In genomic region chr22:25141994-25142620, GRCh38 we compare ENCODE assay signal across 30 cellular contexts. TPM values are rescaled to one million over a fixed set of nuclear protein-coding genes. Genes with fewer than 3 reads are reported as not detected.
A peak's percentile ranks its signal among the peaks of the same experiment; 100 is the strongest.
DNase-seq lines count a peak whose midpoint lies in the region; ATAC-seq, FAIRE-seq and TF ChIP-seq lines count a peak whose summit lies in the region.
"Had no signal": no experiment of that assay in that cellular context is flagged by ENCODE, and none has a peak within 500 bp of the region (broad histone marks: within the 10 kb centered on the region; RNA-seq: fewer than 3 reads in every experiment).

No MANE protein-coding gene starts in this region.

- H3K9me3 Mint-ChIP-seq in endodermal cell, result peaks cover 2% of the 10 kb centered on the region
- H3K9me3 Mint-ChIP-seq in activated CD8-positive, alpha-beta memory T cell treated with anti-CD3 and anti-CD28 coated beads, Interleukin-2, amount 10 ng/mL, durations not matched to agents 7 days and 5 days (ENCODE audit: low read depth), result no peaks in the 10 kb centered on the region

- FAIRE-seq in GM12891 (lab: Jason Lieb, UNC), result no peak
- FAIRE-seq: HTR-8/SVneo had no signal

- H3K27me3 ChIP-seq in endodermal cell (ENCODE audit: control insufficient read depth, insufficient read depth, low read length, poor library complexity, severe bottlenecking) (no peaks in the 10 kb centered on the region), sigmoid colon (no peaks in the 10 kb centered on the region)
- H3K27me3 ChIP-seq: ascending aorta, foreskin keratinocyte, spleen, thyroid gland had no signal

- ATAC-seq in activated CD8-positive, alpha-beta memory T cell treated with anti-CD3 and anti-CD28 coated beads, Interleukin-2, amount 10 ng/mL, durations not matched to agents 7 days and 5 days, result no peak
- ATAC-seq: activated naive CD4-positive, alpha-beta T cell treated with anti-CD3 and anti-CD28 coated beads, Interleukin-2, amount 50 U/mL, for 72 hours; foreskin keratinocyte had no signal

- DNase-seq in NCI-H1092 (lab: John Stamatoyannopoulos, UW) (peak; percentile 22), NCI-H1092 treated with DMSO at 0.1 percent for 48 hours (lab: John Stamatoyannopoulos, UW) (no peak), NCI-H2227 (lab: John Stamatoyannopoulos, UW; ENCODE audit: unreplicated experiment) (peak; percentile 75), endodermal cell (no peak), sigmoid colon (peak; percentile 26), GM12891 (ENCODE audit: insufficient read length, low spot score) (no peak), NCI-H1694 treated with DMSO at 0.1 percent for 48 hours (lab: John Stamatoyannopoulos, UW) (no peak)
- no peak for DNase-seq in activated CD8-positive, alpha-beta memory T cell treated with anti-CD3 and anti-CD28 coated beads, Interleukin-2, amount 10 ng/mL, durations not matched to agents 7 days and 5 days
- DNase-seq: 8988T; activated CD4-positive, alpha-beta T cell treated with anti-CD3 and anti-CD28 coated beads for 48 hours; AML-193; foreskin keratinocyte; HFFc6; hippocampal formation; islet precursor cell; Kasumi-1; NCI-H2107; NCI-H774; nucleus accumbens; SIG-M5; spleen; stimulated activated CD4-positive, alpha-beta T cell treated with anti-CD3 and anti-CD28 coated beads, Interleukin-4, amount 100 ng/mL, for 1 hour; stimulated activated naive CD4-positive, alpha-beta T cell treated with Interleukin-2 at 50 U/mL for 16 hours; thyroid gland had no signal

- no peak for TF ChIP-seq CTCF in endodermal cell (conservative IDR thresholded peaks at IDR 0.05)
- no peak for TF ChIP-seq CTCF in sigmoid colon (IDR thresholded peaks at IDR 0.05)

- WGBS in endodermal cell (ENCODE audit: insufficient coverage in 1 of 2, insufficient read length in 1 of 2), 2 experiments, result 84% methylated on average over 8 to 9 of the region's 9 CpGs
- WGBS in sigmoid colon, 2 donors, result 89 to 90% methylated on average over 9 of the region's 9 CpGs

- no peak overlapping the region for H3K4me3 Mint-ChIP-seq in endodermal cell
- H3K4me3 Mint-ChIP-seq in activated CD8-positive, alpha-beta memory T cell treated with anti-CD3 and anti-CD28 coated beads, Interleukin-2, amount 10 ng/mL, durations not matched to agents 7 days and 5 days, result no peak overlapping the region
- H3K4me3 Mint-ChIP-seq: HFFc6; T-helper 1 cell treated with Interleukin-12 subunit alpha and Interleukin-12 subunit beta and Interleukin-4 antibody, amounts not matched to agents 30 μg/mL and 1 μg/mL, for 36 hours had no signal

- no peak overlapping the region for H3K27ac Mint-ChIP-seq in endodermal cell
- H3K27ac Mint-ChIP-seq in activated CD8-positive, alpha-beta memory T cell treated with anti-CD3 and anti-CD28 coated beads, Interleukin-2, amount 10 ng/mL, durations not matched to agents 7 days and 5 days, result no peak overlapping the region
- H3K27ac Mint-ChIP-seq: activated naive CD4-positive, alpha-beta T cell treated with anti-CD3 and anti-CD28 coated beads, Interleukin-2, amount 50 U/mL, for 72 hours; HFFc6; T-helper 1 cell treated with Interleukin-12 subunit alpha and Interleukin-12 subunit beta and Interleukin-4 antibody, amounts not matched to agents 30 μg/mL and 1 μg/mL, for 36 hours had no signal

- TF ChIP-seq POLR2A in sigmoid colon (IDR thresholded peaks at IDR 0.05) (no peak), GM12891 (IDR thresholded peaks at IDR 0.05; ENCODE audit: low read depth, low read length) (no peak)

- no peak overlapping the region for H3K9ac ChIP-seq in endodermal cell (ENCODE audit: extremely low read depth, low read length, poor library complexity, severe bottlenecking)

- H3K4me1 ChIP-seq in endodermal cell (ENCODE audit: control insufficient read depth, insufficient read depth, low read length), result peaks cover 4% of the 10 kb centered on the region
- H3K4me1 ChIP-seq in sigmoid colon, result peaks cover 0 to 16% (median 6%) of the 10 kb centered on the region in 4 donors
- H3K4me1 ChIP-seq: foreskin keratinocyte had no signal

- peak overlapping the region; percentile 24 for H3K27ac ChIP-seq in endodermal cell (ENCODE audit: low read depth, low read length)
- H3K27ac ChIP-seq in sigmoid colon, result no peak overlapping the region
- H3K27ac ChIP-seq: foreskin keratinocyte, spleen had no signal

- intact Hi-C loops in sigmoid colon (cut with DNase I), result no loop called here

- TF ChIP-seq EP300 in sigmoid colon (IDR thresholded peaks at IDR 0.05), result no peak

- H3K4me3 ChIP-seq in endodermal cell (ENCODE audit: low read length) (no peak overlapping the region), sigmoid colon (no peak overlapping the region)
- H3K4me3 ChIP-seq: ascending aorta, spleen, thyroid gland had no signal

- H3K9me3 ChIP-seq in endodermal cell (ENCODE audit: control insufficient read depth, low read length) (peaks cover 12% of the 10 kb centered on the region), sigmoid colon (no peaks in the 10 kb centered on the region)
- H3K9me3 ChIP-seq: ascending aorta, spleen, thyroid gland had no signal

- peaks cover 26% of the 10 kb centered on the region for H3K36me3 ChIP-seq in endodermal cell (ENCODE audit: control insufficient read depth, insufficient read depth, low read length)
- no peaks in the 10 kb centered on the region for H3K36me3 ChIP-seq in sigmoid colon
- H3K36me3 ChIP-seq: ascending aorta, spleen, thyroid gland had no signal

- CTCF ChIA-PET in activated CD8-positive, alpha-beta memory T cell treated with anti-CD3 and anti-CD28 coated beads, Interleukin-2, amount 10 ng/mL, durations not matched to agents 7 days and 5 days (lab: Charles Lee), result no interaction called here

- no peaks in the 10 kb centered on the region for H3K27me3 Mint-ChIP-seq in endodermal cell (ENCODE audit: insufficient read depth)
- no peaks in the 10 kb centered on the region for H3K27me3 Mint-ChIP-seq in activated CD8-positive, alpha-beta memory T cell treated with anti-CD3 and anti-CD28 coated beads, Interleukin-2, amount 10 ng/mL, durations not matched to agents 7 days and 5 days

- H3K36me3 Mint-ChIP-seq in endodermal cell (ENCODE audit: low read depth), result peaks cover 19% of the 10 kb centered on the region
- peaks cover 12% of the 10 kb centered on the region for H3K36me3 Mint-ChIP-seq in activated CD8-positive, alpha-beta memory T cell treated with anti-CD3 and anti-CD28 coated beads, Interleukin-2, amount 10 ng/mL, durations not matched to agents 7 days and 5 days

- peaks cover 15% of the 10 kb centered on the region for H3K4me1 Mint-ChIP-seq in endodermal cell
- H3K4me1 Mint-ChIP-seq in activated CD8-positive, alpha-beta memory T cell treated with anti-CD3 and anti-CD28 coated beads, Interleukin-2, amount 10 ng/mL, durations not matched to agents 7 days and 5 days, result no peaks in the 10 kb centered on the region

TF ChIP-seq in GM12891, 5 proteins besides CTCF, POLR2A, EP300 and RAD21:
- no peak for TF ChIP-seq POU2F2 (IDR thresholded peaks at IDR 0.05; ENCODE audit: low read depth, low read length)
- TF ChIP-seq POLR2AphosphoS5 (IDR thresholded peaks at IDR 0.05; ENCODE audit: low read depth, low read length), result no peak
- TF ChIP-seq TAF1 (IDR thresholded peaks at IDR 0.05; ENCODE audit: low read depth, low read length), result no peak
- TF ChIP-seq PAX5 (IDR thresholded peaks at IDR 0.05; ENCODE audit: insufficient read depth, low read length, severe bottlenecking), result no peak
- no peak for TF ChIP-seq SPI1 (IDR thresholded peaks at IDR 0.05; ENCODE audit: low read depth, low read length)

RNA-seq across cellular contexts. Expression of gene CRYBB3, which starts 57.6 kb away (rescaled TPM):
- under 1 TPM in 1 of 2 donors, not detected in 1; 0.97 TPM for total RNA-seq in endodermal cell
- polyA plus RNA-seq in endodermal cell (2013, experiment 1 of 2), result not detected
- not detected for polyA plus RNA-seq in endodermal cell (2013, experiment 2 of 2)
- not detected for total RNA-seq in sigmoid colon
- 1 to 10 TPM in 1 of 3 donors, under 1 TPM in 1, not detected in 1; 0.67 to 1.4 TPM for polyA plus RNA-seq in sigmoid colon
- not detected for polyA plus RNA-seq in GM12891 (2012; ENCODE audit: low read depth, missing spikeins)
- under 1 TPM in 1 of 2 experiments, not detected in 1; 0.52 TPM for total RNA-seq in activated CD8-positive, alpha-beta memory T cell treated with anti-CD3 and anti-CD28 coated beads, Interleukin-2, amount 10 ng/mL, durations not matched to agents 7 days and 5 days
- total RNA-seq: ascending aorta, cerebellum, foreskin keratinocyte, HFFc6, pulmonary artery endothelial cell, spleen, thyroid gland had no signal

Comparison
In these comparisons a context has a peak if more than half of its experiments do, and no peak if none do; other contexts are left out.
1. DNase-seq: peak in NCI-H1092 (single experiment), NCI-H2227 (single experiment) and sigmoid colon (single experiment); none in NCI-H1092 treated with DMSO at 0.1 percent for 48 hours (single experiment), endodermal cell (single experiment), GM12891 (single experiment), activated CD8-positive, alpha-beta memory T cell treated with anti-CD3 and anti-CD28 coated beads, Interleukin-2, amount 10 ng/mL, durations not matched to agents 7 days and 5 days (single experiment) and NCI-H1694 treated with DMSO at 0.1 percent for 48 hours (single experiment).